Comparison of ENCODE assay signal across 10 cellular contexts in genomic region chr15:66565731-66566130, GRCh38. TPM values are rescaled to one million over a fixed set of nuclear protein-coding genes. Genes with fewer than 3 reads are reported as not detected.
DNase-seq lines count a peak whose midpoint lies in the region; ATAC-seq and TF ChIP-seq lines count a peak whose summit lies in the region.
"Had no signal": no experiment of that assay in that cellular context is flagged by ENCODE, and none has a peak within 500 bp of the region (broad histone marks: within the 10 kb centered on the region; RNA-seq: fewer than 3 reads in every experiment).

LCTL (minus strand) TSS chr15:66565998; CDS start chr15:66565365, 633 bp downstream.

- TF ChIP-seq POLR2A in spleen (IDR thresholded peaks at IDR 0.05) = no peak

- peak within 1 kb of the TSS; percentile 63 for H3K27ac Mint-ChIP-seq in activated CD4-positive, alpha-beta T cell treated with anti-CD3 and anti-CD28 coated beads, Interleukin-2, amount 10 ng/mL, durations not matched to agents 7 days and 5 days

- H3K9ac ChIP-seq in iPS-18a (ENCODE audit: low read length) = no peak within 1 kb of the TSS

- POLR2A ChIA-PET in activated CD4-positive, alpha-beta T cell treated with anti-CD3 and anti-CD28 coated beads, Interleukin-2, amount 10 ng/mL, durations not matched to agents 7 days and 5 days (lab: Charles Lee) = no interaction called here

- H3K27me3 ChIP-seq in iPS-18a (ENCODE audit: control insufficient read depth, insufficient read depth, low read length) = no peaks in the 10 kb centered on the region
- no peaks in the 10 kb centered on the region for H3K27me3 ChIP-seq in spleen (replicated peaks in 1 of 7)

- intact Hi-C loops in spleen (cut with DNase I; ENCODE audit: low total_unique reads) = no loop called here

- peak within 1 kb of the TSS; percentile 19; the same call in 1 of the 2 replicates for H3K27ac ChIP-seq in VCaP
- no peak within 1 kb of the TSS for H3K27ac ChIP-seq in iPS-18a (ENCODE audit: low read length)
- H3K27ac ChIP-seq in spleen = no peak within 1 kb of the TSS

- no peaks in the 10 kb centered on the region for H3K27me3 Mint-ChIP-seq in activated CD4-positive, alpha-beta T cell treated with anti-CD3 and anti-CD28 coated beads, Interleukin-2, amount 10 ng/mL, durations not matched to agents 7 days and 5 days

- no peaks in the 10 kb centered on the region for H3K9me3 Mint-ChIP-seq in activated CD4-positive, alpha-beta T cell treated with anti-CD3 and anti-CD28 coated beads, Interleukin-2, amount 10 ng/mL, durations not matched to agents 7 days and 5 days

- CTCF ChIA-PET in activated CD4-positive, alpha-beta T cell treated with anti-CD3 and anti-CD28 coated beads, Interleukin-2, amount 10 ng/mL, durations not matched to agents 7 days and 5 days (lab: Charles Lee) = interaction anchor here (0.9 to 1.4 kb wide), 4 partner anchors 9 to 38 kb away, joined by 3 to 5 read pairs (median 3); no protein-coding TSS in a partner anchor

- H3K36me3 ChIP-seq in iPS-18a (ENCODE audit: control insufficient read depth, low read depth, low read length) = no peaks in the 10 kb centered on the region
- H3K36me3 ChIP-seq in spleen = no peaks in the 10 kb centered on the region

- WGBS in spleen, 5 donors = 74 to 81% (median 78%) methylated on average over 12 to 14 of the region's 14 CpGs

- H3K4me1 ChIP-seq in iPS-18a (ENCODE audit: control insufficient read depth, low read depth, low read length) = peaks cover 18% of the 10 kb centered on the region
- H3K4me1 ChIP-seq in spleen = peaks cover 0 to 10% (median 3%) of the 10 kb centered on the region in 6 donors

- no peaks in the 10 kb centered on the region for H3K9me3 ChIP-seq in iPS-18a (ENCODE audit: control insufficient read depth, low read depth, low read length)
- H3K9me3 ChIP-seq in spleen = no peaks in the 10 kb centered on the region

- H3K4me1 Mint-ChIP-seq in activated CD4-positive, alpha-beta T cell treated with anti-CD3 and anti-CD28 coated beads, Interleukin-2, amount 10 ng/mL, durations not matched to agents 7 days and 5 days = peaks cover 7% of the 10 kb centered on the region

- no peaks in the 10 kb centered on the region for H3K36me3 Mint-ChIP-seq in activated CD4-positive, alpha-beta T cell treated with anti-CD3 and anti-CD28 coated beads, Interleukin-2, amount 10 ng/mL, durations not matched to agents 7 days and 5 days (ENCODE audit: low read depth)

- no peak for ATAC-seq in GM21786 (IDR thresholded peaks at IDR 0.05; ENCODE audit: unreplicated experiment)
- ATAC-seq in HG03280 (IDR thresholded peaks at IDR 0.05; ENCODE audit: unreplicated experiment) = no peak

- H3K4me3 ChIP-seq in iPS-18a (ENCODE audit: low read length) (peak within 1 kb of the TSS; percentile 23), spleen (no peak within 1 kb of the TSS)

- no peak for DNase-seq in activated CD4-positive, alpha-beta T cell treated with anti-CD3 and anti-CD28 coated beads, Interleukin-2, amount 10 ng/mL, durations not matched to agents 7 days and 5 days
- no peak for DNase-seq in activated CD4-positive, alpha-beta T cell treated with anti-CD3 and anti-CD28 coated beads, Interleukin-2, amount 50 U/mL, for 1 hour
- DNase-seq in spleen = peak; percentile 19
- DNase-seq in NCI-H1930 (lab: John Stamatoyannopoulos, UW) = no peak
- DNase-seq: NCI-H446; stimulated activated naive CD4-positive, alpha-beta T cell had no signal

- TF ChIP-seq CTCF in VCaP (conservative IDR thresholded peaks at IDR 0.05) (no peak), spleen (IDR thresholded peaks at IDR 0.05 in 8 of 11, conservative IDR thresholded peaks at IDR 0.05 in 3 of 11) (no peak)

- H3K4me3 Mint-ChIP-seq in activated CD4-positive, alpha-beta T cell treated with anti-CD3 and anti-CD28 coated beads, Interleukin-2, amount 10 ng/mL, durations not matched to agents 7 days and 5 days = no peak within 1 kb of the TSS

RNA-seq across cellular contexts. Expression of gene LCTL, which starts in this region (rescaled TPM):
- total RNA-seq in activated CD4-positive, alpha-beta T cell treated with anti-CD3 and anti-CD28 coated beads, Interleukin-2, amount 10 ng/mL, durations not matched to agents 7 days and 5 days = not detected
- not detected for total RNA-seq in spleen
- not detected for polyA plus RNA-seq in spleen

Comparison
In these comparisons a context has a peak if more than half of its experiments do, and no peak if none do; other contexts are left out.
1. Peak in DNase-seq in spleen; RNA of the gene not detected or under 1 TPM.